In genomic region chr9:28915256-28915930, GRCh38 we compare ENCODE assay signal across 20 cellular contexts.
DNase-seq lines count a peak whose midpoint lies in the region; ATAC-seq lines count a peak whose summit lies in the region.
"Had no signal": no experiment of that assay in that cellular context is flagged by ENCODE, and none has a peak within 500 bp of the region (broad histone marks: within the 10 kb centered on the region; RNA-seq: fewer than 3 reads in every experiment).

No MANE protein-coding gene starts in this region.

- intact Hi-C loops in cardiac septum (cut with DNase I) = no loop called here

- ATAC-seq in GM21526 (IDR thresholded peaks at IDR 0.05; ENCODE audit: low FRiP score, unreplicated experiment) = no peak
- ATAC-seq: left ventricle myocardium superior, T-helper 17 cell had no signal

- DNase-seq in NCI-H146 (lab: John Stamatoyannopoulos, UW) (peak; percentile 9), NCI-H146 treated with DMSO at 0.1 percent for 48 hours (lab: John Stamatoyannopoulos, UW; ENCODE audit: unreplicated experiment) (no peak), astrocyte of the hippocampus (ENCODE audit: low read depth, low spot score) (peak; percentile 2), kidney glomerular epithelial cell (lab: John Stamatoyannopoulos, UW) (peak; percentile 48), ureter (ENCODE audit: low spot score) (peak; percentile 49), cardiac septum (ENCODE audit: low spot score) (no peak)
- no peak for DNase-seq in stimulated activated CD4-positive, alpha-beta T cell treated with anti-CD3 and anti-CD28 coated beads, Interleukin-4, amount 100 ng/mL, for 24 hours
- DNase-seq: activated CD8-positive, alpha-beta memory T cell treated with anti-CD3 and anti-CD28 coated beads, Interleukin-2, amount 50 U/mL, for 48 hours; activated gamma-delta T cell; adrenal gland; esophagus squamous epithelium; IMR-90; left ventricle myocardium superior; MM.1S; NCI-H1436; NCI-H526 treated with DMSO at 0.1 percent for 48 hours; SIG-M5; spleen; T-helper 17 cell had no signal

Comparison
In these comparisons a context has a peak if more than half of its experiments do, and no peak if none do; other contexts are left out.
1. DNase-seq: peak in NCI-H146 (single experiment), astrocyte of the hippocampus (single experiment), kidney glomerular epithelial cell (single experiment) and ureter (single experiment); none in NCI-H146 treated with DMSO at 0.1 percent for 48 hours (single experiment), stimulated activated CD4-positive, alpha-beta T cell treated with anti-CD3 and anti-CD28 coated beads, Interleukin-4, amount 100 ng/mL, for 24 hours (single experiment) and cardiac septum (single experiment).